2 cellular contexts compared by ENCODE assay signal in the genomic region with DNA sequence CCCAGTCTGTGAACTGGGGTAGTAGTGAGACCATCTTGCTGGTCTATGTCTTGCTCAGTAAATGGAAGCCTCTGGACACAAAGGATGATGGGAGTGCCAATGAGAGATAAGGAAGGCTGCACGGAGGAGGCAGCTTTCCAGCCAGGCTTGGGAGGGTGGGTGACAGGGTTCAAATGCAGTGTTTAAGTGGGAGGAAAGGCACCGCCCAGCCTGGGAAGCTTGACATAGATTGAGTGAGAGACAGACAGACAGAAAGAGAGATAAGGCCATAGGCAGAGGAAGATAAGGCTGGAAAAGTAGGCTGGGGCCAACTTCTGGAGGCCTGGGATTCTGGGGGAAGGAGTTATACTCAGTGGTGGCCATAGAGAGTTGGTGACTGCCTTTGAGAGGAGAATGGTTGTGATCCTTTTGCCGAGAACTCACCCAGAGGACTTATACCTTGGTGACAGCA.
A peak's percentile ranks its signal among the peaks of the same experiment; 100 is the strongest.
TF ChIP-seq lines count a peak whose summit lies in the region.

No MANE protein-coding gene starts in this region.

TF ChIP-seq in HCT116, 20 proteins besides CTCF, POLR2A, EP300 and RAD21 (continued from another document):
- TF ChIP-seq, protein P1, sequence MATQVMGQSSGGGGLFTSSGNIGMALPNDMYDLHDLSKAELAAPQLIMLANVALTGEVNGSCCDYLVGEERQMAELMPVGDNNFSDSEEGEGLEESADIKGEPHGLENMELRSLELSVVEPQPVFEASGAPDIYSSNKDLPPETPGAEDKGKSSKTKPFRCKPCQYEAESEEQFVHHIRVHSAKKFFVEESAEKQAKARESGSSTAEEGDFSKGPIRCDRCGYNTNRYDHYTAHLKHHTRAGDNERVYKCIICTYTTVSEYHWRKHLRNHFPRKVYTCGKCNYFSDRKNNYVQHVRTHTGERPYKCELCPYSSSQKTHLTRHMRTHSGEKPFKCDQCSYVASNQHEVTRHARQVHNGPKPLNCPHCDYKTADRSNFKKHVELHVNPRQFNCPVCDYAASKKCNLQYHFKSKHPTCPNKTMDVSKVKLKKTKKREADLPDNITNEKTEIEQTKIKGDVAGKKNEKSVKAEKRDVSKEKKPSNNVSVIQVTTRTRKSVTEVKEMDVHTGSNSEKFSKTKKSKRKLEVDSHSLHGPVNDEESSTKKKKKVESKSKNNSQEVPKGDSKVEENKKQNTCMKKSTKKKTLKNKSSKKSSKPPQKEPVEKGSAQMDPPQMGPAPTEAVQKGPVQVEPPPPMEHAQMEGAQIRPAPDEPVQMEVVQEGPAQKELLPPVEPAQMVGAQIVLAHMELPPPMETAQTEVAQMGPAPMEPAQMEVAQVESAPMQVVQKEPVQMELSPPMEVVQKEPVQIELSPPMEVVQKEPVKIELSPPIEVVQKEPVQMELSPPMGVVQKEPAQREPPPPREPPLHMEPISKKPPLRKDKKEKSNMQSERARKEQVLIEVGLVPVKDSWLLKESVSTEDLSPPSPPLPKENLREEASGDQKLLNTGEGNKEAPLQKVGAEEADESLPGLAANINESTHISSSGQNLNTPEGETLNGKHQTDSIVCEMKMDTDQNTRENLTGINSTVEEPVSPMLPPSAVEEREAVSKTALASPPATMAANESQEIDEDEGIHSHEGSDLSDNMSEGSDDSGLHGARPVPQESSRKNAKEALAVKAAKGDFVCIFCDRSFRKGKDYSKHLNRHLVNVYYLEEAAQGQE (IDR thresholded peaks at IDR 0.05; ENCODE audit: low read depth) = no peak

TF ChIP-seq in SK-N-SH treated with all-trans-retinoic acid at 6 μM for 48 hours, 23 proteins besides CTCF, POLR2A, EP300 and RAD21 (continued from another document):
- TF ChIP-seq, protein P2, sequence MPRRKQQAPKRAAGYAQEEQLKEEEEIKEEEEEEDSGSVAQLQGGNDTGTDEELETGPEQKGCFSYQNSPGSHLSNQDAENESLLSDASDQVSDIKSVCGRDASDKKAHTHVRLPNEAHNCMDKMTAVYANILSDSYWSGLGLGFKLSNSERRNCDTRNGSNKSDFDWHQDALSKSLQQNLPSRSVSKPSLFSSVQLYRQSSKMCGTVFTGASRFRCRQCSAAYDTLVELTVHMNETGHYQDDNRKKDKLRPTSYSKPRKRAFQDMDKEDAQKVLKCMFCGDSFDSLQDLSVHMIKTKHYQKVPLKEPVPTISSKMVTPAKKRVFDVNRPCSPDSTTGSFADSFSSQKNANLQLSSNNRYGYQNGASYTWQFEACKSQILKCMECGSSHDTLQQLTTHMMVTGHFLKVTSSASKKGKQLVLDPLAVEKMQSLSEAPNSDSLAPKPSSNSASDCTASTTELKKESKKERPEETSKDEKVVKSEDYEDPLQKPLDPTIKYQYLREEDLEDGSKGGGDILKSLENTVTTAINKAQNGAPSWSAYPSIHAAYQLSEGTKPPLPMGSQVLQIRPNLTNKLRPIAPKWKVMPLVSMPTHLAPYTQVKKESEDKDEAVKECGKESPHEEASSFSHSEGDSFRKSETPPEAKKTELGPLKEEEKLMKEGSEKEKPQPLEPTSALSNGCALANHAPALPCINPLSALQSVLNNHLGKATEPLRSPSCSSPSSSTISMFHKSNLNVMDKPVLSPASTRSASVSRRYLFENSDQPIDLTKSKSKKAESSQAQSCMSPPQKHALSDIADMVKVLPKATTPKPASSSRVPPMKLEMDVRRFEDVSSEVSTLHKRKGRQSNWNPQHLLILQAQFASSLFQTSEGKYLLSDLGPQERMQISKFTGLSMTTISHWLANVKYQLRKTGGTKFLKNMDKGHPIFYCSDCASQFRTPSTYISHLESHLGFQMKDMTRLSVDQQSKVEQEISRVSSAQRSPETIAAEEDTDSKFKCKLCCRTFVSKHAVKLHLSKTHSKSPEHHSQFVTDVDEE (CRISPR knock-in tag; IDR thresholded peaks at IDR 0.05) = peak; percentile 12; the same call in 1 of the 2 replicates
